In genomic region chr12:112122823-112123690, GRCh38 we compare ENCODE assay signal across 10 cellular contexts. TPM values are rescaled to one million over a fixed set of nuclear protein-coding genes. Genes with fewer than 3 reads are reported as not detected.
A peak's percentile ranks its signal among the peaks of the same experiment; 100 is the strongest.
DNase-seq lines count a peak whose midpoint lies in the region; ATAC-seq and TF ChIP-seq lines count a peak whose summit lies in the region.
"Had no signal": no experiment of that assay in that cellular context is flagged by ENCODE, and none has a peak within 500 bp of the region (broad histone marks: within the 10 kb centered on the region; RNA-seq: fewer than 3 reads in every experiment).

No MANE protein-coding gene starts in this region.

- H3K9ac ChIP-seq in neural progenitor cell = no peak overlapping the region

- H3K9me3 ChIP-seq in CD4-positive, alpha-beta T cell (ENCODE audit: control insufficient read depth, low read length) = no peaks in the 10 kb centered on the region
- H3K9me3 ChIP-seq in neural progenitor cell (ENCODE audit: low read depth) = no peaks in the 10 kb centered on the region

- peaks cover 6% of the 10 kb centered on the region for H3K4me1 ChIP-seq in neural progenitor cell

- no peak overlapping the region for H3K4me2 ChIP-seq in neural progenitor cell

- H3K36me3 ChIP-seq in neural progenitor cell = no peaks in the 10 kb centered on the region

- no peak for ATAC-seq in CD4-positive, alpha-beta T cell (ENCODE audit: poor library complexity)
- no peak for ATAC-seq in HG03175 (IDR thresholded peaks at IDR 0.05; ENCODE audit: unreplicated experiment)
- ATAC-seq in GM18873 (IDR thresholded peaks at IDR 0.05; ENCODE audit: low FRiP score, unreplicated experiment) = no peak

- intact Hi-C loops in CD4-positive, alpha-beta T cell (cut with DNase I, micrococcal nuclease) = no loop called here
- intact Hi-C loops in dorsolateral prefrontal cortex (cut with DNase I) = loop anchor here in 1 of 2 donors (10.0 kb wide), 1 partner anchor 108 kb away; the partner anchor contains the start of genes ERP29 and TMEM116

- peak in 1 of 10 experiments; percentile 1 for DNase-seq in CD4-positive, alpha-beta T cell
- DNase-seq in NCI-H2171 (lab: John Stamatoyannopoulos, UW) = peak; percentile 21
- DNase-seq in dorsolateral prefrontal cortex = no peak
- no peak for DNase-seq in neural progenitor cell (ENCODE audit: low spot score)
- DNase-seq in activated naive CD8-positive, alpha-beta T cell treated with anti-CD3 and anti-CD28 coated beads for 36 hours = no peak
- no peak for DNase-seq in anterior cingulate cortex (lab: John Stamatoyannopoulos, UW)
- DNase-seq: Calu3, MM.1S had no signal

- POLR2A ChIA-PET in CD4-positive, alpha-beta T cell (lab: Charles Lee) = interaction anchor here (2.0 to 2.3 kb wide), 2 partner anchors 9 to 14 kb away, joined by 6 to 9 read pairs; partner anchors contain the start of gene NAA25

- peaks cover 19% of the 10 kb centered on the region for H3F3A ChIP-seq in neural progenitor cell (ENCODE audit: low read depth)

- H3K4me1 Mint-ChIP-seq in CD4-positive, alpha-beta T cell (ENCODE audit: low read depth) = peaks cover 23% of the 10 kb centered on the region
- peaks cover 27% of the 10 kb centered on the region for H3K4me1 Mint-ChIP-seq in neural progenitor cell
- peaks cover 19% of the 10 kb centered on the region for H3K4me1 Mint-ChIP-seq in activated naive CD8-positive, alpha-beta T cell treated with anti-CD3 and anti-CD28 coated beads for 36 hours

- H4K20me1 ChIP-seq in neural progenitor cell (ENCODE audit: low read depth) = peaks cover 18% of the 10 kb centered on the region

- H3K27ac ChIP-seq in CD4-positive, alpha-beta T cell (ENCODE audit: low read depth, low read length) = no peak overlapping the region
- H3K27ac ChIP-seq in dorsolateral prefrontal cortex = peak overlapping the region in 34 of 59 donors; percentile 2 to 94 (median 38)
- no peak overlapping the region for H3K27ac ChIP-seq in neural progenitor cell

- no peak for TF ChIP-seq CTCF in CD4-positive, alpha-beta T cell (IDR thresholded peaks at IDR 0.05)
- TF ChIP-seq CTCF in dorsolateral prefrontal cortex (IDR thresholded peaks at IDR 0.05 in 54 of 56, conservative IDR thresholded peaks at IDR 0.05 in 2 of 56; ENCODE audit: low read depth in 1 of 56, partially characterized antibody in 56 of 56) = no peak
- no peak for TF ChIP-seq CTCF in neural progenitor cell (IDR thresholded peaks at IDR 0.05)

- no peak overlapping the region for H3K4me3 ChIP-seq in dorsolateral prefrontal cortex
- H3K4me3 ChIP-seq in neural progenitor cell = no peak overlapping the region

- no peaks in the 10 kb centered on the region for H3K36me3 Mint-ChIP-seq in CD4-positive, alpha-beta T cell (ENCODE audit: low read depth)
- H3K36me3 Mint-ChIP-seq in neural progenitor cell = no peaks in the 10 kb centered on the region
- H3K36me3 Mint-ChIP-seq in activated naive CD8-positive, alpha-beta T cell treated with anti-CD3 and anti-CD28 coated beads for 36 hours = peaks cover 11% of the 10 kb centered on the region

- H2AFZ ChIP-seq in neural progenitor cell (replicated peaks) = peak overlapping the region; percentile 58

- no peak overlapping the region for H3K27ac Mint-ChIP-seq in CD4-positive, alpha-beta T cell
- no peak overlapping the region for H3K27ac Mint-ChIP-seq in neural progenitor cell
- H3K27ac Mint-ChIP-seq in activated naive CD8-positive, alpha-beta T cell treated with anti-CD3 and anti-CD28 coated beads for 36 hours = no peak overlapping the region

- H3K27me3 Mint-ChIP-seq in CD4-positive, alpha-beta T cell = no peaks in the 10 kb centered on the region
- peaks cover 8% of the 10 kb centered on the region for H3K27me3 Mint-ChIP-seq in neural progenitor cell (ENCODE audit: insufficient read depth, low read depth)
- no peaks in the 10 kb centered on the region for H3K27me3 Mint-ChIP-seq in activated naive CD8-positive, alpha-beta T cell treated with anti-CD3 and anti-CD28 coated beads for 36 hours

- H3K79me2 ChIP-seq in neural progenitor cell (ENCODE audit: low read depth) = peaks cover 23% of the 10 kb centered on the region

- no peaks in the 10 kb centered on the region for H3K27me3 ChIP-seq in CD4-positive, alpha-beta T cell (ENCODE audit: control insufficient read depth, insufficient read depth, low read length)
- H3K27me3 ChIP-seq in dorsolateral prefrontal cortex = no peaks in the 10 kb centered on the region
- H3K27me3 ChIP-seq in neural progenitor cell = no peaks in the 10 kb centered on the region

- H3K9me3 Mint-ChIP-seq in CD4-positive, alpha-beta T cell = no peaks in the 10 kb centered on the region
- H3K9me3 Mint-ChIP-seq in neural progenitor cell = no peaks in the 10 kb centered on the region
- no peaks in the 10 kb centered on the region for H3K9me3 Mint-ChIP-seq in activated naive CD8-positive, alpha-beta T cell treated with anti-CD3 and anti-CD28 coated beads for 36 hours

- CTCF ChIA-PET in CD4-positive, alpha-beta T cell (lab: Charles Lee) = interaction anchor here (0.6 kb wide), 1 partner anchor 14 kb away, joined by 4 read pairs; no protein-coding TSS in a partner anchor

- H3K4me3 Mint-ChIP-seq in CD4-positive, alpha-beta T cell = peak overlapping the region; percentile 10
- peak overlapping the region; percentile 13 for H3K4me3 Mint-ChIP-seq in neural progenitor cell
- H3K4me3 Mint-ChIP-seq in activated naive CD8-positive, alpha-beta T cell treated with anti-CD3 and anti-CD28 coated beads for 36 hours = no peak overlapping the region

RNA-seq across cellular contexts. Expression of gene TRAFD1, which starts 2.3 kb away (rescaled TPM):
- 10 to 100 TPM; 19.6 to 20.4 TPM for total RNA-seq in CD4-positive, alpha-beta T cell
- total RNA-seq in dorsolateral prefrontal cortex (10 to 100 TPM; 15.1 to 47.9 (median 24.8) TPM), neural progenitor cell (ENCODE audit: low replicate concordance) (35.4 and 40.5 TPM in 2 replicates)
- 10 to 100 TPM; 49.6 to 49.8 TPM for total RNA-seq in activated naive CD8-positive, alpha-beta T cell treated with anti-CD3 and anti-CD28 coated beads for 36 hours

RNA-seq across cellular contexts. Expression of gene NAA25, which starts 14.5 kb away (rescaled TPM):
- 10 to 100 TPM; 31.1 to 34.6 TPM for total RNA-seq in CD4-positive, alpha-beta T cell
- total RNA-seq in dorsolateral prefrontal cortex (10 to 100 TPM; 24.6 to 79.2 (median 44.6) TPM), neural progenitor cell (ENCODE audit: low replicate concordance) (30.8 and 40.7 TPM in 2 replicates)
- 10 to 100 TPM; 51.3 to 54.9 TPM for total RNA-seq in activated naive CD8-positive, alpha-beta T cell treated with anti-CD3 and anti-CD28 coated beads for 36 hours

Comparison
In these comparisons a context has a peak if more than half of its experiments do, and no peak if none do; other contexts are left out.
1. H3K27ac ChIP-seq: peak in dorsolateral prefrontal cortex (34 of 59); none in CD4-positive, alpha-beta T cell (single experiment) and neural progenitor cell (single experiment).